In genomic region chr18:36284671-36285295, GRCh38 we compare ENCODE assay signal across 8 cellular contexts. TPM values are rescaled to one million over a fixed set of nuclear protein-coding genes. Genes with fewer than 3 reads are reported as not detected.
A peak's percentile ranks its signal among the peaks of the same experiment; 100 is the strongest.
DNase-seq lines count a peak whose midpoint lies in the region; ATAC-seq and TF ChIP-seq lines count a peak whose summit lies in the region.

No MANE protein-coding gene starts in this region.

- TF ChIP-seq POLR2A in transverse colon (IDR thresholded peaks at IDR 0.05): no peak

- H4K91ac ChIP-seq in mesenchymal stem cell (ENCODE audit: low read length): no peak overlapping the region

- H3K27me3 ChIP-seq in dorsolateral prefrontal cortex: peaks cover 0 to 5% (median 0%) of the 10 kb centered on the region in 45 donors
- no peaks in the 10 kb centered on the region for H3K27me3 ChIP-seq in mesenchymal stem cell (ENCODE audit: control insufficient read depth in 1 of 2, insufficient read depth in 1 of 2, low read length in 2 of 2)
- peaks cover 17% of the 10 kb centered on the region for H3K27me3 ChIP-seq in transverse colon

- H2AFZ ChIP-seq in mesenchymal stem cell (ENCODE audit: low read depth, low read length): no peak overlapping the region

- no peak overlapping the region for H3K4ac ChIP-seq in mesenchymal stem cell (ENCODE audit: low read depth in 1 of 2, low read length in 2 of 2)

- WGBS in mesenchymal stem cell: 13% methylated on average over 3 of the region's 6 CpGs
- WGBS in transverse colon (ENCODE audit: low coverage in 1 of 2), 2 donors: 31 to 33% methylated on average over 6 of the region's 6 CpGs

- in situ Hi-C loops in transverse colon (cut with MboI; ENCODE audit: low pct_ligation_motif_present in 1 of 4, low pct_unique_long_range_greater_than_20kb in 1 of 4, low sequenced_read_pairs in 3 of 4): loop anchor here (5.0 to 25.0 kb wide), 8 partner anchors 190 to 547 kb away; no protein-coding TSS in a partner anchor

- TF ChIP-seq CTCF in GM10266 (IDR thresholded peaks at IDR 0.05; ENCODE audit: control insufficient read depth, insufficient read depth, low read depth, missing control alignments): peak; percentile 79
- peak; percentile 78 to 99 (median 93) for TF ChIP-seq CTCF in dorsolateral prefrontal cortex (IDR thresholded peaks at IDR 0.05 in 54 of 56, conservative IDR thresholded peaks at IDR 0.05 in 2 of 56; ENCODE audit: low read depth in 1 of 56, partially characterized antibody in 56 of 56)
- peak; percentile 85 to 92 (median 89) for TF ChIP-seq CTCF in transverse colon (IDR thresholded peaks at IDR 0.05)

- no peak for TF ChIP-seq EP300 in transverse colon (IDR thresholded peaks at IDR 0.05; ENCODE audit: low read depth)

- H3K27ac ChIP-seq in dorsolateral prefrontal cortex: no peak overlapping the region
- no peak overlapping the region for H3K27ac ChIP-seq in mesenchymal stem cell (ENCODE audit: low read length, poor library complexity, severe bottlenecking)
- H3K27ac ChIP-seq in transverse colon: no peak overlapping the region

- no peak overlapping the region for H3K23ac ChIP-seq in mesenchymal stem cell (ENCODE audit: low read length in 2 of 2)

- no peak overlapping the region for H2BK12ac ChIP-seq in mesenchymal stem cell (ENCODE audit: low read length in 2 of 2)

- H4K8ac ChIP-seq in mesenchymal stem cell (ENCODE audit: low read length): no peak overlapping the region

- no peaks in the 10 kb centered on the region for H3K79me1 ChIP-seq in mesenchymal stem cell (replicated peaks; ENCODE audit: low read length, poor library complexity, severe bottlenecking)

- H3K36me3 ChIP-seq in mesenchymal stem cell (ENCODE audit: control insufficient read depth in 1 of 2, insufficient read depth in 2 of 2, low read depth in 1 of 2, low read length in 2 of 2): no peaks in the 10 kb centered on the region
- no peaks in the 10 kb centered on the region for H3K36me3 ChIP-seq in transverse colon

- H2AK5ac ChIP-seq in mesenchymal stem cell (ENCODE audit: low read length, severe bottlenecking): no peak overlapping the region

- H3K9ac ChIP-seq in mesenchymal stem cell (ENCODE audit: low read length): peak overlapping the region; percentile 38

- H2BK120ac ChIP-seq in mesenchymal stem cell (ENCODE audit: low read depth, low read length): no peak overlapping the region

- no peak overlapping the region for H2BK5ac ChIP-seq in mesenchymal stem cell (ENCODE audit: low read depth, low read length, poor library complexity, severe bottlenecking)

- DNase-seq in AG08396 (ENCODE audit: low spot score) (peak; percentile 49), GM10266 (ENCODE audit: extremely low spot score) (peak; percentile 61), NCI-H146 treated with DMSO at 0.1 percent for 48 hours (lab: John Stamatoyannopoulos, UW; ENCODE audit: unreplicated experiment) (peak; percentile 80), T-helper 1 cell (peak in 3 of 5 donors; percentile 29 to 47 (median 46)), dorsolateral prefrontal cortex (peak in 2 of 10 donors; percentile 41 to 61), mesenchymal stem cell (peak; percentile 69), transverse colon (peak; percentile 37)

- no peak overlapping the region for H2BK15ac ChIP-seq in mesenchymal stem cell (ENCODE audit: low read depth, poor library complexity, severe bottlenecking)

- H3K14ac ChIP-seq in mesenchymal stem cell (ENCODE audit: low read length in 2 of 2): no peak overlapping the region

- intact Hi-C loops in dorsolateral prefrontal cortex (cut with DNase I) (loop anchor here (2.0 to 10.0 kb wide), 6 partner anchors 188 to 530 kb away; no protein-coding TSS in a partner anchor), transverse colon (cut with DNase I; ENCODE audit: low total_unique reads) (loop anchor here (5.0 to 10.0 kb wide), 3 partner anchors 187 to 890 kb away; no protein-coding TSS in a partner anchor)

- no peak overlapping the region for H3K4me2 ChIP-seq in mesenchymal stem cell (ENCODE audit: low read length, poor library complexity, severe bottlenecking)

- H3K9me3 ChIP-seq in mesenchymal stem cell (ENCODE audit: control insufficient read depth, low read length): peaks cover 10% of the 10 kb centered on the region
- no peaks in the 10 kb centered on the region for H3K9me3 ChIP-seq in transverse colon

- H3K4me3 ChIP-seq in dorsolateral prefrontal cortex: no peak overlapping the region
- H3K4me3 ChIP-seq in mesenchymal stem cell (ENCODE audit: insufficient read depth in 1 of 2, low read depth in 1 of 2, low read length in 2 of 2): no peak overlapping the region
- no peak overlapping the region for H3K4me3 ChIP-seq in transverse colon

- no peak overlapping the region for H3K18ac ChIP-seq in mesenchymal stem cell (ENCODE audit: low read depth in 1 of 2, low read length in 2 of 2)

- ATAC-seq in GM21737 (IDR thresholded peaks at IDR 0.05; ENCODE audit: unreplicated experiment): no peak

- H3K4me1 ChIP-seq in mesenchymal stem cell (ENCODE audit: control insufficient read depth, insufficient read depth, low read depth, low read length) (no peaks in the 10 kb centered on the region), transverse colon (no peaks in the 10 kb centered on the region)

RNA-seq across cellular contexts. Expression of gene FHOD3, which starts 12.7 kb away (rescaled TPM):
- 10 to 100 TPM; 17.3 to 55.7 (median 36.2) TPM for total RNA-seq in dorsolateral prefrontal cortex
- polyA plus RNA-seq in mesenchymal stem cell (2013, experiment 1 of 2): 0.23 TPM
- polyA plus RNA-seq in mesenchymal stem cell (2013, experiment 2 of 2): 0.23 TPM
- 10 to 100 TPM in 2 of 4 donors, 1 to 10 TPM in 2; 3.5 to 40.0 (median 14.5) TPM for total RNA-seq in transverse colon
